Comparison of ENCODE assay signal across 18 cellular contexts in the genomic region with DNA sequence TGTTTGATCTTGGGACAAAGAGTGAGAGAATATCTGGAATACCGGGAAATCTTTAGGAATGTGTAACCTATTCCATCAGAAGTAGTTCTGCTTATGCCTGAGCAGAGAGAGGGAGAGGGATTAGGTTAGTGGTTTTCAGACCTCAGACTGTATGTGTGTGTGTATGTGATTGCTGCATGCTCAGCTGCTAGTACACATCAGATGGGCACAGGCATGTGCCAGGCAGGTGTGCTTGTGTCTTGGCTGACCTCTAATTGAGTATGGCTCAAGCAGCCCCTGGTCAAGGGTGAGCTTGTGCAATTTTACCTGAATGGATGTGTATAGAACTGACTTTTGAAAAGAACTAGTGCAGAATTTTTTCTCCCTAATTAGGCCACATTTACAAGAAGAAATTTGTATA.
"Had no signal": no experiment of that assay in that cellular context is flagged by ENCODE, and none has a peak within 500 bp of the region (broad histone marks: within the 10 kb centered on the region; RNA-seq: fewer than 3 reads in every experiment).

No MANE protein-coding gene starts in this region.

- H3K4me3 ChIP-seq: MG63 had no signal

- H3K27me3 ChIP-seq: MG63 had no signal

- ATAC-seq: Panc1, PC-3, SK-N-SH treated with all-trans-retinoic acid at 6 μM for 48 hours had no signal

- H3K36me3 ChIP-seq: MG63 had no signal

- DNase-seq: KBM-7; MG63; NCI-H1092 treated with DMSO at 0.1 percent for 48 hours; NCI-H1436; NCI-H187; NCI-H2029; NCI-H2081 treated with DMSO at 0.1 percent for 48 hours; NCI-H2171; NCI-H226; NCI-H446 treated with DMSO at 0.1 percent for 48 hours; NCI-H510A treated with DMSO at 0.1 percent for 48 hours; NCI-H526; NK-92 treated with Interleukin-12 subunit alpha and Interleukin-12 subunit beta, amount 100 ng/mL, for 24 hours; PC-3; SHP77 had no signal

- H3K27ac ChIP-seq: RWPE1 had no signal

- H3K9me3 ChIP-seq: MG63 had no signal
